ENCODE assay signal across 14 cellular contexts in the genomic region with DNA sequence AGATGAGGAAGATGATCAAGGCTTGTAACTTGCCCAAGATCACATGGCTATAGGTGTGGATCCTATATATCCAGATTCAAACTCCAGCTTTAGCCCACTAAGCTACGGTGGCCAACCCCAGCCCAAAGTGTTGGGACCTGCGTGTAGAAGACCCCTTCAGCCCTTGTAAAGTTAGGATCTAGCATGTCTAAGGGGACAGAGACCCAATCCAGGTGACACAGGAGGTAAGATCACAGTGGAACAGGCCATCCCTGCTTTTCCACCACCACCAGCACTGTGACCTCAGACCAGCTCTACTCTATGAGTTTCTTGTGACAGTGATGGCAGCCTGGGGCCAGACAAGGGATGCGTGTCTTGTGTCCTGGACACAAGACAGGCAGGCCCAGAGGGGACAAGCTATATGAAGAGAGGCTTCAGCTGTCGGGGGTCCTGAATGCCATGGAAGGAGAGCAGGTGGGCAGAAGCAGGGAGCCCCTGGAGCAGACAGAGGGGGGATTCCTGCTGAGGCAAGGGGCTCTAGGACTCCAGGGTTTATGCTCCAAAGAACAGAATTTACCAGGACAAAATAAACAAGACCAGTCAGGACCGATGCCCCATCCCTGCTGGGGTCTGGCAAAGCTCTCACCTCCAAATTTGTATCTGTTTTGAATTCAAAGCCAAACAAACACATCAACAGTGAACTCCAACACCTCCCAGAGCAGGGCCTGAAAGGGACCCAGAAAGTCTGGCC. TPM values are rescaled to one million over a fixed set of nuclear protein-coding genes. Genes with fewer than 3 reads are reported as not detected.
A peak's percentile ranks its signal among the peaks of the same experiment; 100 is the strongest.
DNase-seq lines count a peak whose midpoint lies in the region; ATAC-seq and TF ChIP-seq lines count a peak whose summit lies in the region.
"Had no signal": no experiment of that assay in that cellular context is flagged by ENCODE, and none has a peak within 500 bp of the region (broad histone marks: within the 10 kb centered on the region; RNA-seq: fewer than 3 reads in every experiment).

No MANE protein-coding gene starts in this region.

- H3K27ac Mint-ChIP-seq in chondrocyte (ENCODE audit: unreplicated experiment), result no peak overlapping the region
- H3K27ac Mint-ChIP-seq: CD4-positive, alpha-beta memory T cell; dendritic cell treated with granulocyte-macrophage colony-stimulating factor and Interleukin-4, amounts not matched to agents 40 ng/mL and 50 ng/mL, for 4 days; memory B cell had no signal

- H3K36me3 Mint-ChIP-seq in chondrocyte (ENCODE audit: low read depth), result no peaks in the 10 kb centered on the region
- H3K36me3 Mint-ChIP-seq: CD4-positive, alpha-beta memory T cell; memory B cell had no signal

- peaks cover 12% of the 10 kb centered on the region for H3K4me1 Mint-ChIP-seq in chondrocyte (ENCODE audit: low read depth)
- H3K4me1 Mint-ChIP-seq: memory B cell had no signal

- H3K4me3 Mint-ChIP-seq in chondrocyte (ENCODE audit: unreplicated experiment), result no peak overlapping the region
- H3K4me3 Mint-ChIP-seq: CD4-positive, alpha-beta memory T cell; dendritic cell treated with granulocyte-macrophage colony-stimulating factor and Interleukin-4, amounts not matched to agents 40 ng/mL and 50 ng/mL, for 4 days; memory B cell had no signal

- DNase-seq in stimulated activated CD4-positive, alpha-beta T cell treated with anti-CD3 and anti-CD28 coated beads, Interleukin-4, amount 100 ng/mL, for 24 hours, result peak; percentile 4
- no peak for DNase-seq in stimulated activated CD4-positive, alpha-beta T cell treated with anti-CD3 and anti-CD28 coated beads, Interleukin-2, amount 100 ng/mL, for 48 hours
- DNase-seq in chondrocyte (ENCODE audit: low spot score), result peak; percentile 91
- DNase-seq in omental fat pad (ENCODE audit: low spot score), result peak; percentile 21
- DNase-seq in NK-92 (lab: John Stamatoyannopoulos, UW; ENCODE audit: unreplicated experiment), result no peak
- DNase-seq: anterior cingulate cortex, occipital lobe, SHP77, T1000 had no signal

- ATAC-seq in omental fat pad (ENCODE audit: low FRiP score), result no peak
- no peak for ATAC-seq in HG02678 (IDR thresholded peaks at IDR 0.05; ENCODE audit: unreplicated experiment)
- ATAC-seq in HG03139 (IDR thresholded peaks at IDR 0.05; ENCODE audit: unreplicated experiment), result no peak

- no peak for TF ChIP-seq CTCF in chondrocyte (IDR thresholded peaks at IDR 0.05)
- no peak for TF ChIP-seq CTCF in omental fat pad (IDR thresholded peaks at IDR 0.05)

- no peaks in the 10 kb centered on the region for H3K9me3 Mint-ChIP-seq in chondrocyte (ENCODE audit: low read depth)
- H3K9me3 Mint-ChIP-seq: CD4-positive, alpha-beta memory T cell; dendritic cell treated with granulocyte-macrophage colony-stimulating factor and Interleukin-4, amounts not matched to agents 40 ng/mL and 50 ng/mL, for 4 days; memory B cell had no signal

- H3K27me3 Mint-ChIP-seq in chondrocyte (ENCODE audit: low read depth), result no peaks in the 10 kb centered on the region

RNA-seq across cellular contexts. Expression of gene GPRIN2, which starts 10.4 kb away (rescaled TPM):
- total RNA-seq in chondrocyte, result 5.4 to 12.3 TPM (median 5.7 TPM) in 3 replicates
- under 1 TPM in 2 of 4 donors, not detected in 2; 0.46 to 0.50 TPM for total RNA-seq in omental fat pad
- total RNA-seq: CD4-positive, alpha-beta memory T cell had no signal

RNA-seq across cellular contexts. Expression of gene SYT15, which starts 32.9 kb away (rescaled TPM):
- total RNA-seq in chondrocyte (11.6 to 44.3 TPM (median 14.5 TPM) in 3 replicates), omental fat pad (1 to 10 TPM in 3 of 4 donors, under 1 TPM in 1; 0.65 to 9.6 (median 2.9) TPM)

Comparison
In these comparisons a context has a peak if more than half of its experiments do, and no peak if none do; other contexts are left out.
1. DNase-seq: peak in stimulated activated CD4-positive, alpha-beta T cell treated with anti-CD3 and anti-CD28 coated beads, Interleukin-4, amount 100 ng/mL, for 24 hours (single experiment), chondrocyte (single experiment) and omental fat pad (single experiment); none in stimulated activated CD4-positive, alpha-beta T cell treated with anti-CD3 and anti-CD28 coated beads, Interleukin-2, amount 100 ng/mL, for 48 hours (0 of 2) and NK-92 (single experiment).